Comparison of ENCODE assay signal across 1 cellular context in genomic region chr19:9891609-9892373, GRCh38.
TF ChIP-seq lines count a peak whose summit lies in the region.

No MANE protein-coding gene starts in this region.

TF ChIP-seq in K562, 482 proteins besides CTCF, POLR2A, EP300 and RAD21 (continued from another document):
- TF ChIP-seq ZHX1 (conservative IDR thresholded peaks at IDR 0.05; ENCODE audit: low read length), result no peak
